Comparison of ENCODE assay signal across 7 cellular contexts in genomic region chr1:16591845-16592244, GRCh38. TPM values are rescaled to one million over a fixed set of nuclear protein-coding genes. Genes with fewer than 3 reads are reported as not detected.
A peak's percentile ranks its signal among the peaks of the same experiment; 100 is the strongest.
DNase-seq lines count a peak whose midpoint lies in the region; ATAC-seq and TF ChIP-seq lines count a peak whose summit lies in the region.
"Not testable (repeated sequence)": the region's sequence is repeated elsewhere in the genome, so short reads cannot be mapped to it uniquely, and the experiment has no call there.

No MANE protein-coding gene starts in this region.

- not testable (repeated sequence) for H3K4me3 ChIP-seq in GM23338; SK-N-SH (ENCODE audit: low read depth in 2 of 2, low read length in 1 of 2); hepatocyte

- not testable (repeated sequence) for TF ChIP-seq RAD21 in SK-N-SH (IDR thresholded peaks at IDR 0.05; ENCODE audit: low read length)

- H3K9ac ChIP-seq in SK-N-SH = not testable (repeated sequence)

- not testable (repeated sequence) for H3K27me3 ChIP-seq in GM23338 (ENCODE audit: insufficient read depth); SK-N-SH (ENCODE audit: insufficient read depth); hepatocyte

- not testable (repeated sequence) for H3K4me3 Mint-ChIP-seq in GM23338; activated CD8-positive, alpha-beta T cell treated with anti-CD3 and anti-CD28 coated beads for 36 hours; chondrocyte (ENCODE audit: unreplicated experiment); osteocyte (ENCODE audit: unreplicated experiment)

- not testable (repeated sequence) for H3K27me3 Mint-ChIP-seq in GM23338 (ENCODE audit: insufficient read depth, low read depth, poor library complexity); activated CD8-positive, alpha-beta T cell treated with anti-CD3 and anti-CD28 coated beads for 36 hours; chondrocyte (ENCODE audit: low read depth); osteocyte (ENCODE audit: unreplicated experiment)

- POLR2A ChIA-PET in SK-N-SH (lab: Yijun Ruan, JAX); activated CD8-positive, alpha-beta T cell treated with anti-CD3 and anti-CD28 coated beads for 36 hours (lab: Charles Lee): not testable (repeated sequence)

- not testable (repeated sequence) for H2AFZ ChIP-seq in GM23338; SK-N-SH (ENCODE audit: low read depth); hepatocyte

- not testable (repeated sequence) for H3F3A ChIP-seq in GM23338 (replicated peaks; ENCODE audit: low read depth); SK-N-SH (replicated peaks; ENCODE audit: insufficient read depth)

- intact Hi-C loops in activated CD8-positive, alpha-beta T cell treated with anti-CD3 and anti-CD28 coated beads for 36 hours (cut with micrococcal nuclease) = not testable (repeated sequence)

- H3K79me2 ChIP-seq in GM23338 (replicated peaks; ENCODE audit: insufficient read depth); SK-N-SH (ENCODE audit: insufficient read depth); hepatocyte: not testable (repeated sequence)

- not testable (repeated sequence) for H3K4me1 ChIP-seq in GM23338 (ENCODE audit: insufficient read depth); SK-N-SH (ENCODE audit: control insufficient read depth in 1 of 2, insufficient read depth in 2 of 2, low read depth in 1 of 2, low read length in 1 of 2); hepatocyte (ENCODE audit: insufficient read depth)

- not testable (repeated sequence) for H3K4me1 Mint-ChIP-seq in GM23338; activated CD8-positive, alpha-beta T cell treated with anti-CD3 and anti-CD28 coated beads for 36 hours (ENCODE audit: low read depth); chondrocyte (ENCODE audit: low read depth); osteocyte (ENCODE audit: unreplicated experiment)

- not testable (repeated sequence) for H3K36me3 Mint-ChIP-seq in GM23338 (ENCODE audit: low read depth); activated CD8-positive, alpha-beta T cell treated with anti-CD3 and anti-CD28 coated beads for 36 hours (ENCODE audit: low read depth); chondrocyte (ENCODE audit: low read depth); osteocyte (ENCODE audit: unreplicated experiment)

- DNase-seq in GM23338 (ENCODE audit: low spot score); SK-N-SH; chondrocyte (ENCODE audit: low spot score); hepatocyte (ENCODE audit: low spot score); osteocyte (ENCODE audit: extremely low spot score, unreplicated experiment): not testable (repeated sequence)
- peak; percentile 39 for DNase-seq in activated CD8-positive, alpha-beta T cell treated with anti-CD3 and anti-CD28 coated beads for 36 hours

- not testable (repeated sequence) for H3K27ac ChIP-seq in 22Rv1; GM23338 (ENCODE audit: low read depth); SK-N-SH (ENCODE audit: low read depth in 2 of 2, low read length in 1 of 2); hepatocyte

- not testable (repeated sequence) for H3K9me3 Mint-ChIP-seq in GM23338; activated CD8-positive, alpha-beta T cell treated with anti-CD3 and anti-CD28 coated beads for 36 hours; chondrocyte (ENCODE audit: low read depth); osteocyte (ENCODE audit: unreplicated experiment)

- ATAC-seq in GM23338; activated CD8-positive, alpha-beta T cell treated with anti-CD3 and anti-CD28 coated beads for 36 hours: not testable (repeated sequence)

- peak; percentile 11; the same call in 1 of the 2 replicates for TF ChIP-seq CTCF in 22Rv1 (IDR thresholded peaks at IDR 0.05)
- peak; percentile 15 to 38; a peak in 2 of 4 replicates for TF ChIP-seq CTCF in GM23338 (conservative IDR thresholded peaks at IDR 0.05; ENCODE audit: low read depth in 2 of 2)
- peak; percentile 53 for TF ChIP-seq CTCF in SK-N-SH (IDR thresholded peaks at IDR 0.05)
- not testable (repeated sequence) for TF ChIP-seq CTCF in activated CD8-positive, alpha-beta T cell treated with anti-CD3 and anti-CD28 coated beads for 36 hours (IDR thresholded peaks at IDR 0.05)
- TF ChIP-seq CTCF in chondrocyte (IDR thresholded peaks at IDR 0.05) = peak; percentile 61
- TF ChIP-seq CTCF in hepatocyte (IDR thresholded peaks at IDR 0.05; ENCODE audit: poor library complexity) = peak; percentile 30
- TF ChIP-seq CTCF in osteocyte (IDR thresholded peaks at IDR 0.05) = peak; percentile 33

- not testable (repeated sequence) for TF ChIP-seq EP300 in SK-N-SH (IDR thresholded peaks at IDR 0.05; ENCODE audit: borderline replicate concordance in 1 of 2, low read depth in 1 of 2, low read length in 1 of 2)

- H3K9me3 ChIP-seq in SK-N-SH; hepatocyte (ENCODE audit: low read depth): not testable (repeated sequence)

- H4K20me1 ChIP-seq in GM23338 (replicated peaks; ENCODE audit: insufficient read depth); SK-N-SH (ENCODE audit: insufficient read depth); hepatocyte (ENCODE audit: insufficient read depth, poor library complexity, severe bottlenecking): not testable (repeated sequence)

- H3K9me2 ChIP-seq in GM23338 (ENCODE audit: insufficient read depth); SK-N-SH; hepatocyte (replicated peaks; ENCODE audit: insufficient read depth): not testable (repeated sequence)

- H3K4me2 ChIP-seq in GM23338, SK-N-SH, hepatocyte: not testable (repeated sequence)

- WGBS in SK-N-SH (ENCODE audit: low lambda C conversion rate) = 9% methylated on average over 6 of the region's 8 CpGs
- 9% methylated on average over 6 of the region's 8 CpGs for WGBS in hepatocyte (ENCODE audit: low lambda C conversion rate, missing lambda C conversion rate)

- H3K36me3 ChIP-seq in GM23338 (ENCODE audit: insufficient read depth); SK-N-SH (replicated peaks in 1 of 2; ENCODE audit: control insufficient read depth in 1 of 2, insufficient read depth in 2 of 2, low read length in 1 of 2); hepatocyte (replicated peaks; ENCODE audit: insufficient read depth, low read depth): not testable (repeated sequence)

- CTCF ChIA-PET in SK-N-SH (lab: Yijun Ruan, JAX) = interaction anchor here (1.0 to 2.5 kb wide), 7 partner anchors 9 to 356 kb away, joined by 3 to 9 read pairs (median 4); no protein-coding TSS in a partner anchor
- CTCF ChIA-PET in activated CD8-positive, alpha-beta T cell treated with anti-CD3 and anti-CD28 coated beads for 36 hours (lab: Charles Lee) = interaction anchor here (1.0 to 1.7 kb wide), 4 partner anchors 9 to 29 kb away, joined by 3 to 5 read pairs (median 3); no protein-coding TSS in a partner anchor

- H3K27ac Mint-ChIP-seq in GM23338; activated CD8-positive, alpha-beta T cell treated with anti-CD3 and anti-CD28 coated beads for 36 hours; chondrocyte (ENCODE audit: unreplicated experiment); osteocyte (ENCODE audit: unreplicated experiment): not testable (repeated sequence)

RNA-seq across cellular contexts. Expression of gene NBPF1, which starts 21.5 kb away (rescaled TPM):
- 7.5 and 11.8 TPM in 2 replicates for total RNA-seq in GM23338 (2014; rRNA removed; shearing (Covaris generic))
- 9.0 and 9.5 TPM in 2 replicates for polyA plus RNA-seq in GM23338 (2016; fragmentation: Nextera tagmentation; extraction: Ambion mirVana)
- polyA plus RNA-seq in SK-N-SH (2012; rRNA removed) = 29.8 and 39.7 TPM in 2 replicates
- polyA plus RNA-seq in SK-N-SH (2012; cell fraction: cytosol; rRNA removed) = 27.4 and 29.8 TPM in 2 replicates
- polyA plus RNA-seq in SK-N-SH (2012; cell fraction: nucleus; rRNA removed) = 42.5 and 61.4 TPM in 2 replicates
- total RNA-seq in activated CD8-positive, alpha-beta T cell treated with anti-CD3 and anti-CD28 coated beads for 36 hours = 1 to 10 TPM; 2.8 to 3.1 TPM
- 52.1 to 67.7 TPM (median 58.9 TPM) in 3 replicates for total RNA-seq in chondrocyte
- 36.4 and 57.1 TPM in 2 replicates for total RNA-seq in hepatocyte
- 31.7 and 32.1 TPM in 2 replicates for polyA plus RNA-seq in hepatocyte
- 50.1 and 55.6 TPM in 2 replicates for total RNA-seq in osteocyte
